In the genomic region with DNA sequence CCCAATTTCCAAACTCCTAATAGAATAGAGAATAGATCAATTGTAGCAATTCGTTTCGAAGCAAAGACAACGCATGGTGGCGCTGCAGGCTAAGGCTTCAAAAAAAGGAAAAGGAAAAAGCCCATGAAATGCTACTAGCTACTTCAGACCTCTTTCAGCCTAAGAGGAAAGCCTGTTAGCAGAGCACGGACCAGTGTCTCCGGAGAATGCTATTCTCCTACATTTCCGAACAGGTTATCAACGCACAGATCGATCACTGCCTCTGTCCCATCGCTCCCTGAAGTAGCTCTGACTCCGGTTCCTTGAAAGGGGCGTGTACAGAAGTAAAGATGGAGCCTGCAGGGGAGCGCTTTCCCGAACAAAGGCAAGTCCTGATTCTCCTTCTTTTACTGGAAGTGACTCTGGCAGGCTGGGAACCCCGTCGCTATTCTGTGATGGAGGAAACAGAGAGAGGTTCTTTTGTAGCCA, we compare ENCODE assay signal across 9 cellular contexts. TPM values are rescaled to one million over a fixed set of nuclear protein-coding genes. Genes with fewer than 3 reads are reported as not detected.
A peak's percentile ranks its signal among the peaks of the same experiment; 100 is the strongest.
DNase-seq lines count a peak whose midpoint lies in the region; ATAC-seq lines count a peak whose summit lies in the region.
"Had no signal": no experiment of that assay in that cellular context is flagged by ENCODE, and none has a peak within 500 bp of the region (broad histone marks: within the 10 kb centered on the region; RNA-seq: fewer than 3 reads in every experiment).

A gene (plus strand): TSS at position 146 of the 468 bp plus-strand sequence. CDS start 184 bp downstream, at position 330.

- H2BK120ac ChIP-seq in mesendoderm (ENCODE audit: low read depth, low read length) = no peak within 1 kb of the TSS

- H3K79me2 ChIP-seq in ACC112 (ENCODE audit: control insufficient read depth, insufficient read depth, low read length, unreplicated experiment) = no peaks in the 10 kb centered on the region
- H3K79me2 ChIP-seq in mesendoderm (ENCODE audit: control insufficient read depth, insufficient read depth, low read length) = no peaks in the 10 kb centered on the region

- H3K36me3 Mint-ChIP-seq in natural killer cell treated with Interleukin-12 subunit alpha and Interleukin-12 subunit beta and Interleukin-15 and Interleukin-18, amount 100 ng/mL, for 72 hours = peaks cover 41% of the 10 kb centered on the region

- no peak within 1 kb of the TSS for H3K18ac ChIP-seq in mesendoderm (ENCODE audit: low read length)

- H3K4me3 ChIP-seq in ACC112 (ENCODE audit: low read depth, low read length) (peak within 1 kb of the TSS; percentile 64), HUES48 (ENCODE audit: low read depth, low read length) (peak within 1 kb of the TSS; percentile 49), mesendoderm (ENCODE audit: low read length) (peak within 1 kb of the TSS; percentile 37)

- H3K27me3 ChIP-seq in ACC112 (ENCODE audit: insufficient read depth, low read length) (peaks cover 28% of the 10 kb centered on the region; the same call in 1 of the 2 replicates), HUES48 (ENCODE audit: control insufficient read depth, insufficient read depth, low read length) (no peaks in the 10 kb centered on the region), mesendoderm (ENCODE audit: insufficient read depth, low read length, poor library complexity) (no peaks in the 10 kb centered on the region)

- H3K27ac Mint-ChIP-seq in natural killer cell treated with Interleukin-12 subunit alpha and Interleukin-12 subunit beta and Interleukin-15 and Interleukin-18, amount 100 ng/mL, for 72 hours = no peak within 1 kb of the TSS

- H3K23ac ChIP-seq in mesendoderm (ENCODE audit: low read length) = no peak within 1 kb of the TSS

- WGBS in mesendoderm (ENCODE audit: extremely low coverage, insufficient coverage, low lambda C conversion rate) = no CpG with 5 or more reads among the region's 16 CpGs

- H3K4me1 ChIP-seq in ACC112 (ENCODE audit: control insufficient read depth, insufficient read depth, low read length, unreplicated experiment) (no peaks in the 10 kb centered on the region), HUES48 (ENCODE audit: control insufficient read depth, insufficient read depth, low read length) (no peaks in the 10 kb centered on the region), mesendoderm (ENCODE audit: control insufficient read depth, low read depth, low read length) (no peaks in the 10 kb centered on the region)

- H3K9me3 ChIP-seq in HUES48 (ENCODE audit: control insufficient read depth, insufficient read depth, low read length) = peaks cover 55% of the 10 kb centered on the region

- peak within 1 kb of the TSS; percentile 77 for H3K56ac ChIP-seq in mesendoderm (ENCODE audit: low read length)

- no peak within 1 kb of the TSS for H3K4ac ChIP-seq in mesendoderm (ENCODE audit: low read depth, low read length)

- no peak within 1 kb of the TSS for H4K5ac ChIP-seq in mesendoderm (ENCODE audit: low read length)

- no peak within 1 kb of the TSS for H2BK5ac ChIP-seq in mesendoderm (ENCODE audit: low read length)

- DNase-seq in central memory CD4-positive, alpha-beta T cell = peak; percentile 5
- DNase-seq in mesendoderm = peak; percentile 82
- DNase-seq in activated CD4-positive, CD25-positive, alpha-beta regulatory T cell treated with anti-CD3 and anti-CD28 coated beads, Interleukin-2, amount 50 U/mL, for 72 hours = no peak
- no peak for DNase-seq in GOT3 (lab: John Stamatoyannopoulos, UW)
- DNase-seq in natural killer cell treated with Interleukin-12 subunit alpha and Interleukin-12 subunit beta and Interleukin-15 and Interleukin-18, amount 100 ng/mL, for 72 hours (ENCODE audit: low spot score) = no peak
- DNase-seq: PC-3 had no signal

- no peak within 1 kb of the TSS for H2BK15ac ChIP-seq in mesendoderm (replicated peaks; ENCODE audit: low read depth)

- peaks cover 0 to 10% of the 10 kb centered on the region in 2 donors for H3K27me3 Mint-ChIP-seq in natural killer cell treated with Interleukin-12 subunit alpha and Interleukin-12 subunit beta and Interleukin-15 and Interleukin-18, amount 100 ng/mL, for 72 hours

- no peak within 1 kb of the TSS for H3K9ac ChIP-seq in HUES48 (ENCODE audit: low read depth, low read length)
- H3K9ac ChIP-seq in mesendoderm (ENCODE audit: low read length) = peak within 1 kb of the TSS; percentile 55

- peak within 1 kb of the TSS; percentile 5 for H3K4me2 ChIP-seq in mesendoderm (ENCODE audit: low read length)

- no peaks in the 10 kb centered on the region for H3K79me1 ChIP-seq in mesendoderm (ENCODE audit: low read length)

- ATAC-seq in natural killer cell treated with Interleukin-12 subunit alpha and Interleukin-12 subunit beta and Interleukin-15 and Interleukin-18, amount 100 ng/mL, for 72 hours = no peak
- ATAC-seq in GM21447 (IDR thresholded peaks at IDR 0.05; ENCODE audit: unreplicated experiment) = no peak
- ATAC-seq: PC-3 had no signal

- H4K8ac ChIP-seq in mesendoderm (ENCODE audit: low read depth, low read length) = no peak within 1 kb of the TSS

- H3K4me1 Mint-ChIP-seq in natural killer cell treated with Interleukin-12 subunit alpha and Interleukin-12 subunit beta and Interleukin-15 and Interleukin-18, amount 100 ng/mL, for 72 hours (ENCODE audit: low read depth in 2 of 2) = no peaks in the 10 kb centered on the region

- H3K36me3 ChIP-seq in ACC112 (ENCODE audit: insufficient read depth, low read length) (no peaks in the 10 kb centered on the region), HUES48 (ENCODE audit: control insufficient read depth, insufficient read depth, low read length) (no peaks in the 10 kb centered on the region), mesendoderm (ENCODE audit: control insufficient read depth, insufficient read depth, low read length) (no peaks in the 10 kb centered on the region)

- no peak within 1 kb of the TSS for H2AK5ac ChIP-seq in mesendoderm (ENCODE audit: low read length)

- H2AFZ ChIP-seq in ACC112 (ENCODE audit: low read length, unreplicated experiment) = no peak within 1 kb of the TSS

- no peak within 1 kb of the TSS for H3K4me3 Mint-ChIP-seq in natural killer cell treated with Interleukin-12 subunit alpha and Interleukin-12 subunit beta and Interleukin-15 and Interleukin-18, amount 100 ng/mL, for 72 hours

- H3K27ac ChIP-seq in ACC112 (ENCODE audit: low read depth, low read length) (no peak within 1 kb of the TSS), HUES48 (ENCODE audit: low read depth, low read length) (no peak within 1 kb of the TSS), mesendoderm (ENCODE audit: low read depth, low read length) (no peak within 1 kb of the TSS)

- peaks cover 21% of the 10 kb centered on the region for H3K9me3 Mint-ChIP-seq in natural killer cell treated with Interleukin-12 subunit alpha and Interleukin-12 subunit beta and Interleukin-15 and Interleukin-18, amount 100 ng/mL, for 72 hours

RNA-seq across cellular contexts. Expression of the gene that starts here (rescaled TPM):
- 3.0 TPM for polyA plus RNA-seq in mesendoderm (2013, experiment 1 of 2)
- 2.8 TPM for polyA plus RNA-seq in mesendoderm (2013, experiment 2 of 2)
- total RNA-seq in natural killer cell treated with Interleukin-12 subunit alpha and Interleukin-12 subunit beta and Interleukin-15 and Interleukin-18, amount 100 ng/mL, for 72 hours = not detected
- total RNA-seq: PC-3 had no signal

Comparison
In these comparisons a context has a peak if more than half of its experiments do, and no peak if none do; other contexts are left out.
1. DNase-seq: peak in central memory CD4-positive, alpha-beta T cell (single experiment) and mesendoderm (single experiment); none in activated CD4-positive, CD25-positive, alpha-beta regulatory T cell treated with anti-CD3 and anti-CD28 coated beads, Interleukin-2, amount 50 U/mL, for 72 hours (single experiment), GOT3 (single experiment) and natural killer cell treated with Interleukin-12 subunit alpha and Interleukin-12 subunit beta and Interleukin-15 and Interleukin-18, amount 100 ng/mL, for 72 hours (single experiment).
2. Peak in every context shown above with its lines, with median percentiles within 50 percentile points of each other: H3K4me3 ChIP-seq.